ENCODE assay signal across 18 cellular contexts in genomic region chr2:232418056-232418455, GRCh38. TPM values are rescaled to one million over a fixed set of nuclear protein-coding genes. Genes with fewer than 3 reads are reported as not detected.
DNase-seq lines count a peak whose midpoint lies in the region; ATAC-seq lines count a peak whose summit lies in the region.
"Had no signal": no experiment of that assay in that cellular context is flagged by ENCODE, and none has a peak within 500 bp of the region (broad histone marks: within the 10 kb centered on the region; RNA-seq: fewer than 3 reads in every experiment).

No MANE protein-coding gene starts in this region.

- peaks cover 5% of the 10 kb centered on the region for H3K9me3 Mint-ChIP-seq in activated CD4-positive, alpha-beta T cell treated with anti-CD3 and anti-CD28 coated beads, Interleukin-2, amount 10 ng/mL, durations not matched to agents 24 days and 14 days
- peaks cover 5% of the 10 kb centered on the region for H3K9me3 Mint-ChIP-seq in activated naive CD8-positive, alpha-beta T cell (ENCODE audit: low read depth)

- H3K36me3 Mint-ChIP-seq in activated CD4-positive, alpha-beta T cell treated with anti-CD3 and anti-CD28 coated beads, Interleukin-2, amount 10 ng/mL, durations not matched to agents 24 days and 14 days (ENCODE audit: low read depth) = peaks cover 2% of the 10 kb centered on the region
- H3K36me3 Mint-ChIP-seq in activated naive CD8-positive, alpha-beta T cell = peaks cover 4% of the 10 kb centered on the region

- no peak overlapping the region for H3K27ac Mint-ChIP-seq in activated CD4-positive, alpha-beta T cell treated with anti-CD3 and anti-CD28 coated beads, Interleukin-2, amount 10 ng/mL, durations not matched to agents 24 days and 14 days
- H3K27ac Mint-ChIP-seq in activated naive CD8-positive, alpha-beta T cell = no peak overlapping the region
- H3K27ac Mint-ChIP-seq: activated CD8-positive, alpha-beta memory T cell treated with anti-CD3 and anti-CD28 coated beads, Interleukin-2, amount 10 ng/mL, durations not matched to agents 7 days and 5 days; CD14-positive monocyte; T-helper 17 cell had no signal

- H3K27me3 Mint-ChIP-seq in activated CD4-positive, alpha-beta T cell treated with anti-CD3 and anti-CD28 coated beads, Interleukin-2, amount 10 ng/mL, durations not matched to agents 24 days and 14 days = peaks cover 54% of the 10 kb centered on the region
- peaks cover 16% of the 10 kb centered on the region for H3K27me3 Mint-ChIP-seq in activated naive CD8-positive, alpha-beta T cell

- DNase-seq in activated CD4-positive, alpha-beta T cell treated with anti-CD3 and anti-CD28 coated beads, Interleukin-2, amount 10 ng/mL, durations not matched to agents 24 days and 14 days = no peak
- no peak for DNase-seq in activated CD4-positive, alpha-beta T cell treated with anti-CD3 and anti-CD28 coated beads for 4 hours
- DNase-seq in iPS-NIHi7 (ENCODE audit: extremely low spot score) (peak; percentile 5), sciatic nerve (ENCODE audit: low spot score) (peak; percentile 15), anterior cingulate cortex (lab: John Stamatoyannopoulos, UW) (no peak), DMS79 (lab: John Stamatoyannopoulos, UW) (no peak), NCI-H2081 treated with DMSO at 0.1 percent for 48 hours (lab: John Stamatoyannopoulos, UW) (no peak)
- DNase-seq: activated CD4-positive, CD25-positive, alpha-beta regulatory T cell; activated CD8-positive, alpha-beta memory T cell treated with anti-CD3 and anti-CD28 coated beads, Interleukin-2, amount 10 ng/mL, durations not matched to agents 7 days and 5 days; NK-92 treated with Interleukin-12 subunit alpha and Interleukin-12 subunit beta, amount 100 ng/mL, for 24 hours; right cardiac atrium; T-helper 17 cell; uterus had no signal

- intact Hi-C loops in activated CD4-positive, alpha-beta T cell treated with anti-CD3 and anti-CD28 coated beads, Interleukin-2, amount 10 ng/mL, durations not matched to agents 24 days and 14 days (cut with micrococcal nuclease) = loop anchor here (10.0 kb wide), 1 partner anchor 67 kb away; the partner anchor contains the start of gene ECEL1
- intact Hi-C loops in sciatic nerve (cut with DNase I) = no loop called here

- ATAC-seq in sciatic nerve = peak; percentile 21
- ATAC-seq: right cardiac atrium, T-helper 17 cell had no signal

- H3K4me3 Mint-ChIP-seq in activated CD4-positive, alpha-beta T cell treated with anti-CD3 and anti-CD28 coated beads, Interleukin-2, amount 10 ng/mL, durations not matched to agents 24 days and 14 days = peak overlapping the region; percentile 45
- peak overlapping the region; percentile 69 for H3K4me3 Mint-ChIP-seq in activated naive CD8-positive, alpha-beta T cell
- H3K4me3 Mint-ChIP-seq: activated CD8-positive, alpha-beta memory T cell treated with anti-CD3 and anti-CD28 coated beads, Interleukin-2, amount 10 ng/mL, durations not matched to agents 7 days and 5 days had no signal

- peaks cover 7% of the 10 kb centered on the region for H3K4me1 Mint-ChIP-seq in activated CD4-positive, alpha-beta T cell treated with anti-CD3 and anti-CD28 coated beads, Interleukin-2, amount 10 ng/mL, durations not matched to agents 24 days and 14 days
- peaks cover 17% of the 10 kb centered on the region for H3K4me1 Mint-ChIP-seq in activated naive CD8-positive, alpha-beta T cell (ENCODE audit: low read depth)

RNA-seq across cellular contexts. Expression of gene ALPG, which starts 11.4 kb away (rescaled TPM):
- total RNA-seq in activated CD4-positive, alpha-beta T cell treated with anti-CD3 and anti-CD28 coated beads, Interleukin-2, amount 10 ng/mL, durations not matched to agents 24 days and 14 days = not detected in 2 replicates
- not detected for total RNA-seq in sciatic nerve
- total RNA-seq: activated CD8-positive, alpha-beta memory T cell treated with anti-CD3 and anti-CD28 coated beads, Interleukin-2, amount 10 ng/mL, durations not matched to agents 7 days and 5 days; Daoy; LHCN-M2; mammary epithelial cell; right cardiac atrium; T-helper 17 cell; uterus had no signal

RNA-seq across cellular contexts. Expression of gene ALPI, which starts 37.9 kb away (rescaled TPM):
- total RNA-seq in activated CD4-positive, alpha-beta T cell treated with anti-CD3 and anti-CD28 coated beads, Interleukin-2, amount 10 ng/mL, durations not matched to agents 24 days and 14 days = not detected in 2 replicates
- total RNA-seq in sciatic nerve = not detected
- total RNA-seq: activated CD8-positive, alpha-beta memory T cell treated with anti-CD3 and anti-CD28 coated beads, Interleukin-2, amount 10 ng/mL, durations not matched to agents 7 days and 5 days; Daoy; LHCN-M2; mammary epithelial cell; right cardiac atrium; T-helper 17 cell; uterus had no signal

RNA-seq across cellular contexts. Expression of gene ALPP, which starts 39.5 kb away (rescaled TPM):
- total RNA-seq in activated CD4-positive, alpha-beta T cell treated with anti-CD3 and anti-CD28 coated beads, Interleukin-2, amount 10 ng/mL, durations not matched to agents 24 days and 14 days = not detected in 2 replicates
- total RNA-seq in sciatic nerve = not detected
- total RNA-seq: activated CD8-positive, alpha-beta memory T cell treated with anti-CD3 and anti-CD28 coated beads, Interleukin-2, amount 10 ng/mL, durations not matched to agents 7 days and 5 days; Daoy; LHCN-M2; mammary epithelial cell; right cardiac atrium had no signal

Comparison
In these comparisons a context has a peak if more than half of its experiments do, and no peak if none do; other contexts are left out.
1. DNase-seq: peak in iPS-NIHi7 (single experiment) and sciatic nerve (single experiment); none in activated CD4-positive, alpha-beta T cell treated with anti-CD3 and anti-CD28 coated beads, Interleukin-2, amount 10 ng/mL, durations not matched to agents 24 days and 14 days (single experiment), activated CD4-positive, alpha-beta T cell treated with anti-CD3 and anti-CD28 coated beads for 4 hours (0 of 2), anterior cingulate cortex (0 of 58), DMS79 (single experiment) and NCI-H2081 treated with DMSO at 0.1 percent for 48 hours (single experiment).